ENCODE assay signal across 12 cellular contexts in the genomic region with DNA sequence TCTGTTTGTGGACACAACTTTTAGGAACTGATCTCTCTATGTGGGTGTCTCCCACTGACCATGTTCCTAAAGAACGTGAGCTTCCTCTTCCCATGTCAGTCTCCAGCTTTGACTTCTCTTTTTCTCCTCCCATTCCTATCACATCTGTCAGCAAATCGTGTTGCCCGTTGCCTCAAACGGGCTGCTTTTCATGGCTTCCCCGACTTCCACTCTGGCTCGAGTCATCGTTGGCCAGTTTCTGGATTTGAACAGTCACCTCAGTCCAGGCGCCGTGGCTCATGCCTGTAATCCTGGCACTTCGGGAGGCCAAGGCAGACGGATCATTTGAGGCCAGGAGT. TPM values are rescaled to one million over a fixed set of nuclear protein-coding genes. Genes with fewer than 3 reads are reported as not detected.
A peak's percentile ranks its signal among the peaks of the same experiment; 100 is the strongest.
DNase-seq lines count a peak whose midpoint lies in the region; ATAC-seq and TF ChIP-seq lines count a peak whose summit lies in the region.
"Had no signal": no experiment of that assay in that cellular context is flagged by ENCODE, and none has a peak within 500 bp of the region (broad histone marks: within the 10 kb centered on the region; RNA-seq: fewer than 3 reads in every experiment).

No MANE protein-coding gene starts in this region.

- H3K4me1 ChIP-seq in GM23248 (ENCODE audit: insufficient read depth) (peaks cover 32% of the 10 kb centered on the region), right lobe of liver (no peaks in the 10 kb centered on the region), colonic mucosa (peaks cover 3% of the 10 kb centered on the region)

- H3K27ac ChIP-seq in GM23248 (peak overlapping the region; percentile 38), right lobe of liver (no peak overlapping the region), colonic mucosa (no peak overlapping the region)
- H3K27ac ChIP-seq: SJSA1 had no signal

- no peak overlapping the region for H3K4me3 Mint-ChIP-seq in activated T-helper 1 cell treated with anti-CD3 and anti-CD28 coated beads, Interleukin-12 subunit alpha, Interleukin-12 subunit beta, Interleukin-2, Interleukin-4 antibody, amounts not matched to agents 30 ng/mL and 10 ng/mL and 1 ng/mL, durations not matched to agents 14 hours and 24 hours and 36 hours

- in situ Hi-C loops in GM23248 (cut with MboI), result no loop called here

- no peak for TF ChIP-seq POLR2A in right lobe of liver (IDR thresholded peaks at IDR 0.05)

- H3K9me3 Mint-ChIP-seq in activated T-helper 1 cell treated with anti-CD3 and anti-CD28 coated beads, Interleukin-12 subunit alpha, Interleukin-12 subunit beta, Interleukin-2, Interleukin-4 antibody, amounts not matched to agents 30 ng/mL and 10 ng/mL and 1 ng/mL, durations not matched to agents 14 hours and 24 hours and 36 hours, result no peaks in the 10 kb centered on the region

- H3K4me2 ChIP-seq in GM23248 (ENCODE audit: unreplicated experiment), result no peak overlapping the region

- ATAC-seq in right lobe of liver, result peak in 3 of 4 donors; percentile 25 to 46 (median 35)
- no peak for ATAC-seq in GM21723 (IDR thresholded peaks at IDR 0.05; ENCODE audit: unreplicated experiment)
- ATAC-seq: stimulated activated naive CD8-positive, alpha-beta T cell treated with anti-CD3 and anti-CD28 coated beads, Interleukin-15, Interleukin-2, amounts not matched to agents 100 U/mL and 50 U/mL, for 24 hours had no signal

- DNase-seq in AG08396 (ENCODE audit: low spot score) (peak; percentile 45), GM23248 (peak; percentile 73), right lobe of liver (no peak), activated gamma-delta T cell treated with Interleukin-2 at 50 U/mL for 16 hours (no peak), mucosa of gallbladder (ENCODE audit: low spot score) (no peak), colonic mucosa (no peak)
- no peak for DNase-seq in activated T-helper 1 cell treated with anti-CD3 and anti-CD28 coated beads, Interleukin-12 subunit alpha, Interleukin-12 subunit beta, Interleukin-2, Interleukin-4 antibody, amounts not matched to agents 30 ng/mL and 10 ng/mL and 1 ng/mL, durations not matched to agents 14 hours and 24 hours and 36 hours (ENCODE audit: low spot score)
- DNase-seq: hippocampal formation; NCI-H2171; stimulated activated naive CD8-positive, alpha-beta T cell treated with anti-CD3 and anti-CD28 coated beads, Interleukin-15, Interleukin-2, amounts not matched to agents 100 U/mL and 50 U/mL, for 24 hours had no signal

- H2AFZ ChIP-seq in GM23248, result no peak overlapping the region

- no peaks in the 10 kb centered on the region for H3K9me3 ChIP-seq in GM23248 (ENCODE audit: low read depth)
- no peaks in the 10 kb centered on the region for H3K9me3 ChIP-seq in right lobe of liver
- H3K9me3 ChIP-seq in colonic mucosa, result no peaks in the 10 kb centered on the region
- H3K9me3 ChIP-seq: SJSA1 had no signal

- peaks cover 10% of the 10 kb centered on the region; the same call in 1 of the 2 replicates for H3F3A ChIP-seq in GM23248 (ENCODE audit: insufficient read depth)

- H3K27ac Mint-ChIP-seq in activated T-helper 1 cell treated with anti-CD3 and anti-CD28 coated beads, Interleukin-12 subunit alpha, Interleukin-12 subunit beta, Interleukin-2, Interleukin-4 antibody, amounts not matched to agents 30 ng/mL and 10 ng/mL and 1 ng/mL, durations not matched to agents 14 hours and 24 hours and 36 hours, result peak overlapping the region; percentile 76

- peaks cover 2% of the 10 kb centered on the region for H3K27me3 Mint-ChIP-seq in activated T-helper 1 cell treated with anti-CD3 and anti-CD28 coated beads, Interleukin-12 subunit alpha, Interleukin-12 subunit beta, Interleukin-2, Interleukin-4 antibody, amounts not matched to agents 30 ng/mL and 10 ng/mL and 1 ng/mL, durations not matched to agents 14 hours and 24 hours and 36 hours (ENCODE audit: insufficient read depth)

- peaks cover 74% of the 10 kb centered on the region for H3K4me1 Mint-ChIP-seq in activated T-helper 1 cell treated with anti-CD3 and anti-CD28 coated beads, Interleukin-12 subunit alpha, Interleukin-12 subunit beta, Interleukin-2, Interleukin-4 antibody, amounts not matched to agents 30 ng/mL and 10 ng/mL and 1 ng/mL, durations not matched to agents 14 hours and 24 hours and 36 hours (ENCODE audit: low read depth)

- intact Hi-C loops in activated T-helper 1 cell treated with anti-CD3 and anti-CD28 coated beads, Interleukin-12 subunit alpha, Interleukin-12 subunit beta, Interleukin-2, Interleukin-4 antibody, amounts not matched to agents 30 ng/mL and 10 ng/mL and 1 ng/mL, durations not matched to agents 14 hours and 24 hours and 36 hours (cut with micrococcal nuclease), result no loop called here
- intact Hi-C loops in right lobe of liver (cut with DNase I), result no loop called here
- intact Hi-C loops in colonic mucosa (cut with DNase I), result loop anchor here (10.0 kb wide), 1 partner anchor 60 kb away; no protein-coding TSS in a partner anchor

- TF ChIP-seq CTCF in right lobe of liver (IDR thresholded peaks at IDR 0.05), result no peak
- TF ChIP-seq CTCF in colonic mucosa (IDR thresholded peaks at IDR 0.05), result no peak

- H3K79me2 ChIP-seq in GM23248 (ENCODE audit: insufficient read depth), result peaks cover 100% of the 10 kb centered on the region

- H3K27me3 ChIP-seq in GM23248 (replicated peaks; ENCODE audit: insufficient read depth) (no peaks in the 10 kb centered on the region), right lobe of liver (no peaks in the 10 kb centered on the region), colonic mucosa (no peaks in the 10 kb centered on the region)
- H3K27me3 ChIP-seq: SJSA1 had no signal

- H3K36me3 Mint-ChIP-seq in activated T-helper 1 cell treated with anti-CD3 and anti-CD28 coated beads, Interleukin-12 subunit alpha, Interleukin-12 subunit beta, Interleukin-2, Interleukin-4 antibody, amounts not matched to agents 30 ng/mL and 10 ng/mL and 1 ng/mL, durations not matched to agents 14 hours and 24 hours and 36 hours (ENCODE audit: low read depth), result peaks cover 34% of the 10 kb centered on the region

- H3K36me3 ChIP-seq in GM23248 (ENCODE audit: low read depth) (no peaks in the 10 kb centered on the region), right lobe of liver (no peaks in the 10 kb centered on the region), colonic mucosa (no peaks in the 10 kb centered on the region)

- peaks cover 7% of the 10 kb centered on the region; the same call in 1 of the 2 replicates for H4K20me1 ChIP-seq in GM23248 (ENCODE audit: insufficient read depth)

- H3K4me3 ChIP-seq in GM23248 (no peak overlapping the region), right lobe of liver (no peak overlapping the region), colonic mucosa (no peak overlapping the region)
- H3K4me3 ChIP-seq: SJSA1 had no signal

- WGBS in GM23248 (ENCODE audit: low coverage in 1 of 2, low lambda C conversion rate in 2 of 2, missing lambda C conversion rate in 2 of 2), 2 experiments, result 37 to 38% methylated on average over 11 of the region's 11 CpGs
- 78% methylated on average over 10 of the region's 11 CpGs for WGBS in right lobe of liver (ENCODE audit: insufficient coverage, low coverage, low lambda C conversion rate, missing lambda C conversion rate)

- H3K9ac ChIP-seq in GM23248, result 0 out of 2 replicates have a peak overlapping the region, but pooled peaks have one; percentile 32
- H3K9ac ChIP-seq in colonic mucosa (ENCODE audit: low read depth in 2 of 2, low read length in 2 of 2), result no peak overlapping the region

- H3K9me2 ChIP-seq in GM23248 (ENCODE audit: insufficient read depth), result no peaks in the 10 kb centered on the region

RNA-seq across cellular contexts. Expression of a gene that starts 5.4 kb away (rescaled TPM):
- total RNA-seq in GM23248 (2014; rRNA removed; shearing (Covaris generic)), result 25.5 and 28.6 TPM in 2 replicates
- polyA plus RNA-seq in GM23248 (2016; fragmentation: Nextera tagmentation; extraction: Ambion mirVana), result 16.2 and 16.5 TPM in 2 replicates
- total RNA-seq in activated T-helper 1 cell treated with anti-CD3 and anti-CD28 coated beads, Interleukin-12 subunit alpha, Interleukin-12 subunit beta, Interleukin-2, Interleukin-4 antibody, amounts not matched to agents 30 ng/mL and 10 ng/mL and 1 ng/mL, durations not matched to agents 14 hours and 24 hours and 36 hours, result 102 and 108 TPM in 2 replicates
- total RNA-seq in right lobe of liver, result 1 to 10 TPM; 1.9 to 6.7 (median 4.1) TPM
- total RNA-seq in mucosa of gallbladder, result 27.6 TPM
- total RNA-seq in colonic mucosa, result 10 to 100 TPM; 22.0 to 22.2 TPM

Comparison
In these comparisons a context has a peak if more than half of its experiments do, and no peak if none do; other contexts are left out.
1. DNase-seq: peak in AG08396 (single experiment) and GM23248 (single experiment); none in activated T-helper 1 cell treated with anti-CD3 and anti-CD28 coated beads, Interleukin-12 subunit alpha, Interleukin-12 subunit beta, Interleukin-2, Interleukin-4 antibody, amounts not matched to agents 30 ng/mL and 10 ng/mL and 1 ng/mL, durations not matched to agents 14 hours and 24 hours and 36 hours (single experiment), right lobe of liver (0 of 3), activated gamma-delta T cell treated with Interleukin-2 at 50 U/mL for 16 hours (single experiment), mucosa of gallbladder (single experiment) and colonic mucosa (single experiment).